ENCODE assay signal across 16 cellular contexts in the genomic region with DNA sequence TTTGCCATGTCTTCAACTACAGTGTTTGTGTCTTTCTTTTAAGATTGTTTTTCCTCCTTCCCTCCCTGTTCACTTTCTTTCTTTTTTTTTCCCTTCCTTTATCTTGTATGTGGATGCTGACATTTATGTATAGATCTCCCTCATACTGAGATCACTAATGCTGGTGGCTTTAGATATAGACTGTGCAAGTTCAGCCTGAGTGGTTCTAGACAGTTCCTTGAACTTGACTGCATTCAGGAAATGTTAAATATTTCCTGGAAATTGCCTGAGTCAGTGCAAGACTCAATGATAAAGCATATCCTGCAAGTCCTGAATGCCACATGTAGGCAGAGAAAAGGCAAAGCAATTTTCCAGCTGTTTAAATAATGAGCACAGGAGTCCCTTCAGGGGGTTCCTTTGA.
DNase-seq lines count a peak whose midpoint lies in the region; ATAC-seq lines count a peak whose summit lies in the region.
"Had no signal": no experiment of that assay in that cellular context is flagged by ENCODE, and none has a peak within 500 bp of the region (broad histone marks: within the 10 kb centered on the region; RNA-seq: fewer than 3 reads in every experiment).

No MANE protein-coding gene starts in this region.

- peak overlapping the region; percentile 6 for H3K4me3 Mint-ChIP-seq in activated T-helper 2 cell treated with anti-CD3 and anti-CD28 coated beads, Interferon-gamma antibody, Interleukin-2, Interleukin-4, amounts not matched to agents 10 μg/mL and 5 μg/mL and 100 μg/mL, durations not matched to agents 14 hours and 24 hours and 36 hours (ENCODE audit: low read depth)
- H3K4me3 Mint-ChIP-seq in stimulated activated memory B cell treated with anti-CD40 and anti-IgM and Interleukin-4, amounts not matched to agents 10 μg/mL and 1 μg/mL and 100 μg/mL, for 72 hours, result no peak overlapping the region
- H3K4me3 Mint-ChIP-seq: endodermal cell, naive B cell had no signal

- no peaks in the 10 kb centered on the region for H3K27me3 ChIP-seq in BLaER1 treated with 17β-estradiol and CSF1 and Interleukin-3, amounts not matched to agents 10 nM and 100 nM

- H3K9me3 Mint-ChIP-seq in activated T-helper 2 cell treated with anti-CD3 and anti-CD28 coated beads, Interferon-gamma antibody, Interleukin-2, Interleukin-4, amounts not matched to agents 10 μg/mL and 5 μg/mL and 100 μg/mL, durations not matched to agents 14 hours and 24 hours and 36 hours, result peaks cover 12% of the 10 kb centered on the region
- peaks cover 3% of the 10 kb centered on the region for H3K9me3 Mint-ChIP-seq in stimulated activated memory B cell treated with anti-CD40 and anti-IgM and Interleukin-4, amounts not matched to agents 10 μg/mL and 1 μg/mL and 100 μg/mL, for 72 hours
- H3K9me3 Mint-ChIP-seq: endodermal cell, naive B cell had no signal

- H3K27ac ChIP-seq in BLaER1 treated with 17β-estradiol and CSF1 and Interleukin-3, amounts not matched to agents 10 nM and 100 nM, result peak overlapping the region in 4 of 11 experiments; percentile 8 to 59 (median 32); a peak in 7 of 22 replicates
- H3K27ac ChIP-seq in substantia nigra (ENCODE audit: low read depth, low read length, poor library complexity, severe bottlenecking), result no peak overlapping the region

- H3K4me3 ChIP-seq in BLaER1 treated with 17β-estradiol and CSF1 and Interleukin-3, amounts not matched to agents 10 nM and 100 nM, result no peak overlapping the region
- H3K4me3 ChIP-seq: lung had no signal

- H4K20me1 ChIP-seq in BLaER1 treated with 17β-estradiol and CSF1 and Interleukin-3, amounts not matched to agents 10 nM and 100 nM, result no peaks in the 10 kb centered on the region

- H3K9me3 ChIP-seq in BLaER1 treated with 17β-estradiol and CSF1 and Interleukin-3, amounts not matched to agents 10 nM and 100 nM (replicated peaks in 1 of 11), result peaks cover 0 to 6% (median 0%) of the 10 kb centered on the region in 11 experiments; a peak in 4 of 22 replicates

- peaks cover 31 to 59% (median 46%) of the 10 kb centered on the region in 10 experiments for H3K4me1 ChIP-seq in BLaER1 treated with 17β-estradiol and CSF1 and Interleukin-3, amounts not matched to agents 10 nM and 100 nM

- no peak overlapping the region; a peak in 1 of 22 replicates for H3K9ac ChIP-seq in BLaER1 treated with 17β-estradiol and CSF1 and Interleukin-3, amounts not matched to agents 10 nM and 100 nM

- peak overlapping the region; percentile 23 to 79 (median 67) for H3K4me2 ChIP-seq in BLaER1 treated with 17β-estradiol and CSF1 and Interleukin-3, amounts not matched to agents 10 nM and 100 nM

- DNase-seq in ELR (ENCODE audit: low read depth), result peak; percentile 24
- DNase-seq in activated T-helper 2 cell treated with anti-CD3 and anti-CD28 coated beads, Interferon-gamma antibody, Interleukin-2, Interleukin-4, amounts not matched to agents 10 μg/mL and 5 μg/mL and 100 μg/mL, durations not matched to agents 14 hours and 24 hours and 36 hours (ENCODE audit: low spot score), result no peak
- DNase-seq in kidney tubule cell (ENCODE audit: low spot score), result peak; percentile 80
- DNase-seq in substantia nigra (lab: John Stamatoyannopoulos, UW), result no peak
- no peak for DNase-seq in cortex of kidney (lab: John Stamatoyannopoulos, UW)
- DNase-seq: activated CD8-positive, alpha-beta memory T cell treated with anti-CD3 and anti-CD28 coated beads for 24 hours; activated naive CD4-positive, alpha-beta T cell treated with anti-CD3 and anti-CD28 coated beads, Interleukin-2, amount 50 U/mL, for 16 hours; C1 segment of cervical spinal cord; caudate nucleus; endodermal cell; KG1; naive B cell; NCI-H1105 treated with DMSO at 0.1 percent for 48 hours had no signal

- H3K36me3 Mint-ChIP-seq in activated T-helper 2 cell treated with anti-CD3 and anti-CD28 coated beads, Interferon-gamma antibody, Interleukin-2, Interleukin-4, amounts not matched to agents 10 μg/mL and 5 μg/mL and 100 μg/mL, durations not matched to agents 14 hours and 24 hours and 36 hours (ENCODE audit: low read depth), result peaks cover 7% of the 10 kb centered on the region
- H3K36me3 Mint-ChIP-seq in stimulated activated memory B cell treated with anti-CD40 and anti-IgM and Interleukin-4, amounts not matched to agents 10 μg/mL and 1 μg/mL and 100 μg/mL, for 72 hours, result no peaks in the 10 kb centered on the region
- H3K36me3 Mint-ChIP-seq: naive B cell had no signal

- intact Hi-C loops in activated T-helper 2 cell treated with anti-CD3 and anti-CD28 coated beads, Interferon-gamma antibody, Interleukin-2, Interleukin-4, amounts not matched to agents 10 μg/mL and 5 μg/mL and 100 μg/mL, durations not matched to agents 14 hours and 24 hours and 36 hours (cut with micrococcal nuclease), result loop anchor here (1.0 to 5.0 kb wide), 5 partner anchors 19 to 584 kb away; no protein-coding TSS in a partner anchor

- H3K36me3 ChIP-seq in BLaER1 treated with 17β-estradiol and CSF1 and Interleukin-3, amounts not matched to agents 10 nM and 100 nM, result no peaks in the 10 kb centered on the region

- no peak for ATAC-seq in stimulated activated memory B cell treated with anti-CD40 and anti-IgM and Interleukin-4, amounts not matched to agents 10 μg/mL and 1 μg/mL and 100 μg/mL, for 72 hours

- H3K4me1 Mint-ChIP-seq in activated T-helper 2 cell treated with anti-CD3 and anti-CD28 coated beads, Interferon-gamma antibody, Interleukin-2, Interleukin-4, amounts not matched to agents 10 μg/mL and 5 μg/mL and 100 μg/mL, durations not matched to agents 14 hours and 24 hours and 36 hours (ENCODE audit: low read depth), result peaks cover 61% of the 10 kb centered on the region
- peaks cover 39% of the 10 kb centered on the region for H3K4me1 Mint-ChIP-seq in stimulated activated memory B cell treated with anti-CD40 and anti-IgM and Interleukin-4, amounts not matched to agents 10 μg/mL and 1 μg/mL and 100 μg/mL, for 72 hours

- H3K27ac Mint-ChIP-seq in activated T-helper 2 cell treated with anti-CD3 and anti-CD28 coated beads, Interferon-gamma antibody, Interleukin-2, Interleukin-4, amounts not matched to agents 10 μg/mL and 5 μg/mL and 100 μg/mL, durations not matched to agents 14 hours and 24 hours and 36 hours, result peak overlapping the region; percentile 71
- no peak overlapping the region for H3K27ac Mint-ChIP-seq in stimulated activated memory B cell treated with anti-CD40 and anti-IgM and Interleukin-4, amounts not matched to agents 10 μg/mL and 1 μg/mL and 100 μg/mL, for 72 hours
- H3K27ac Mint-ChIP-seq: endodermal cell, naive B cell had no signal

- H3K27me3 Mint-ChIP-seq in activated T-helper 2 cell treated with anti-CD3 and anti-CD28 coated beads, Interferon-gamma antibody, Interleukin-2, Interleukin-4, amounts not matched to agents 10 μg/mL and 5 μg/mL and 100 μg/mL, durations not matched to agents 14 hours and 24 hours and 36 hours (ENCODE audit: low read depth), result no peaks in the 10 kb centered on the region
- no peaks in the 10 kb centered on the region for H3K27me3 Mint-ChIP-seq in stimulated activated memory B cell treated with anti-CD40 and anti-IgM and Interleukin-4, amounts not matched to agents 10 μg/mL and 1 μg/mL and 100 μg/mL, for 72 hours
- H3K27me3 Mint-ChIP-seq: naive B cell had no signal

Comparison
In these comparisons a context has a peak if more than half of its experiments do, and no peak if none do; other contexts are left out.
1. DNase-seq: peak in ELR (single experiment) and kidney tubule cell (single experiment); none in activated T-helper 2 cell treated with anti-CD3 and anti-CD28 coated beads, Interferon-gamma antibody, Interleukin-2, Interleukin-4, amounts not matched to agents 10 μg/mL and 5 μg/mL and 100 μg/mL, durations not matched to agents 14 hours and 24 hours and 36 hours (single experiment), substantia nigra (0 of 49) and cortex of kidney (single experiment).